In genomic region chr7:50446542-50446960, GRCh38 we compare ENCODE assay signal across 1 cellular context.
TF ChIP-seq lines count a peak whose summit lies in the region.

No MANE protein-coding gene starts in this region.

TF ChIP-seq in GM12878, 131 proteins besides CTCF, POLR2A, EP300 and RAD21 (continued from another document and continues in another):
- no peak for TF ChIP-seq ZNF687 (IDR thresholded peaks at IDR 0.05)
- TF ChIP-seq E2F8 (IDR thresholded peaks at IDR 0.05; ENCODE audit: low read depth, partially characterized antibody) = no peak
- peak; percentile 91 for TF ChIP-seq NFIC (IDR thresholded peaks at IDR 0.05; ENCODE audit: low read depth, low read length)
- no peak for TF ChIP-seq GATAD2B (conservative IDR thresholded peaks at IDR 0.05; ENCODE audit: low read depth)
- TF ChIP-seq SREBF2 (IDR thresholded peaks at IDR 0.05; ENCODE audit: low read length) = no peak
- 0 out of 4 replicates have a peak, but pooled peaks of 1 of the 2 experiments have one; percentile 61 for TF ChIP-seq CEBPB (IDR thresholded peaks at IDR 0.05; ENCODE audit: borderline replicate concordance in 1 of 2, low read depth in 2 of 2, low read length in 2 of 2)
- TF ChIP-seq ZZZ3 (IDR thresholded peaks at IDR 0.05; ENCODE audit: control insufficient read depth, insufficient read length, low read depth) = no peak
- peak; percentile 72; the same call in 1 of the 2 replicates for TF ChIP-seq FOXM1 (IDR thresholded peaks at IDR 0.05; ENCODE audit: low read depth, low read length)
- TF ChIP-seq SMC3 (IDR thresholded peaks at IDR 0.05; ENCODE audit: borderline replicate concordance, low read length) = no peak
- TF ChIP-seq LARP7 (IDR thresholded peaks at IDR 0.05) = no peak
- no peak for TF ChIP-seq KDM1A (IDR thresholded peaks at IDR 0.05; ENCODE audit: borderline replicate concordance)
- no peak for TF ChIP-seq HSF1 (IDR thresholded peaks at IDR 0.05; ENCODE audit: low read depth, low read length)
- TF ChIP-seq ZNF592 (IDR thresholded peaks at IDR 0.05) = no peak
- no peak for TF ChIP-seq SIN3A (IDR thresholded peaks at IDR 0.05; ENCODE audit: low read depth, low read length)
- no peak for TF ChIP-seq MEF2B (IDR thresholded peaks at IDR 0.05; ENCODE audit: partially characterized antibody, poor library complexity, severe bottlenecking)
- no peak for TF ChIP-seq HDGF (IDR thresholded peaks at IDR 0.05)
- no peak for TF ChIP-seq ESRRA (IDR thresholded peaks at IDR 0.05; ENCODE audit: low read length)
- TF ChIP-seq IKZF2 (IDR thresholded peaks at IDR 0.05) = peak; percentile 68 to 71
- TF ChIP-seq JUNB (IDR thresholded peaks at IDR 0.05) = peak; percentile 85
- TF ChIP-seq HDAC6 (IDR thresholded peaks at IDR 0.05; ENCODE audit: unreplicated experiment) = no peak
- TF ChIP-seq HDAC2 (IDR thresholded peaks at IDR 0.05) = no peak
- 0 out of 2 replicates have a peak, but pooled peaks have one; percentile 23 for TF ChIP-seq ATF7 (IDR thresholded peaks at IDR 0.05; ENCODE audit: low read depth)
- no peak for TF ChIP-seq SMAD1 (IDR thresholded peaks at IDR 0.05; ENCODE audit: low read depth, partially characterized antibody)
- TF ChIP-seq ELK1 (IDR thresholded peaks at IDR 0.05; ENCODE audit: low read depth, low read length) = no peak
- no peak for TF ChIP-seq IRF4 (IDR thresholded peaks at IDR 0.05; ENCODE audit: low read depth, low read length)
- no peak for TF ChIP-seq POU2F2 (IDR thresholded peaks at IDR 0.05; ENCODE audit: borderline replicate concordance, low read depth, low read length)
- TF ChIP-seq KAT2A (conservative IDR thresholded peaks at IDR 0.05; ENCODE audit: control insufficient read depth, low read depth, low read length) = no peak
- no peak for TF ChIP-seq PML (IDR thresholded peaks at IDR 0.05; ENCODE audit: low read length)
- peak; percentile 95 for TF ChIP-seq TCF7 (IDR thresholded peaks at IDR 0.05; ENCODE audit: borderline replicate concordance)
- TF ChIP-seq MTA3 (IDR thresholded peaks at IDR 0.05; ENCODE audit: borderline replicate concordance, low read length) = 0 out of 2 replicates have a peak, but pooled peaks have one; percentile 57
- TF ChIP-seq TCF12 (IDR thresholded peaks at IDR 0.05; ENCODE audit: low read depth, low read length) = no peak
- no peak for TF ChIP-seq NRF1 (conservative IDR thresholded peaks at IDR 0.05; ENCODE audit: low read depth, low read length)
- TF ChIP-seq CHD2 (IDR thresholded peaks at IDR 0.05; ENCODE audit: borderline replicate concordance, low read depth, low read length) = no peak
- peak; percentile 49; the same call in 1 of the 2 replicates for TF ChIP-seq CREM (IDR thresholded peaks at IDR 0.05; ENCODE audit: low read depth)
- no peak for TF ChIP-seq YY1 (IDR thresholded peaks at IDR 0.05; ENCODE audit: low read depth, low read length)
- no peak for TF ChIP-seq ZNF622 (IDR thresholded peaks at IDR 0.05)
- TF ChIP-seq EED (IDR thresholded peaks at IDR 0.05; ENCODE audit: low read depth) = peak; percentile 87
- no peak for TF ChIP-seq CEBPZ (IDR thresholded peaks at IDR 0.05; ENCODE audit: low read depth, low read length)
- peak; percentile 51; the same call in 1 of the 2 replicates for TF ChIP-seq CREB1 (IDR thresholded peaks at IDR 0.05; ENCODE audit: low read depth)
- peak; percentile 92 for TF ChIP-seq RUNX3 (IDR thresholded peaks at IDR 0.05; ENCODE audit: low read length)
- TF ChIP-seq GABPA (IDR thresholded peaks at IDR 0.05; ENCODE audit: low read depth) = peak; percentile 30; the same call in 1 of the 2 replicates
- TF ChIP-seq ZBTB40 (IDR thresholded peaks at IDR 0.05; ENCODE audit: borderline replicate concordance) = no peak
